In the genomic region with DNA sequence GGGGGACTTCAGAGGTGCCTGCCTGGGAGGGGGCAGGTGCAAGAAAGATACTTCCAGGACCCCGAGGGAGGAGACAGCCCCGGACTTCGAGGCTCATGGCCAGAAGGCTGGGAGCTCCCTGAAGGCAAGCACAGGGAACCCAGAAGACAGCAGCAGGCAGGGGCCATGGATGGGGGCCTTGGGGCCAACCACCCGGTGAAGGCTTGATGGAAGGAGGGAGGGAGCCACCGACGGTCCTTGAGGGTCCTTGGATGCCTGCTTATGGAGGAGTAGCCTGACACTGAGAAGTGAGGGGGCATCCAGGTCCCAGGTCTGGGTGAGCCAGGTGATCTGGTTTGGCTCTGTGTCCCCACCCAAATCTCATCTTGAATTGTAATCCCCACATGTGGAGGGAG, we compare ENCODE assay signal across 22 cellular contexts.
DNase-seq lines count a peak whose midpoint lies in the region; ATAC-seq and TF ChIP-seq lines count a peak whose summit lies in the region.
"Had no signal": no experiment of that assay in that cellular context is flagged by ENCODE, and none has a peak within 500 bp of the region (broad histone marks: within the 10 kb centered on the region; RNA-seq: fewer than 3 reads in every experiment).

No MANE protein-coding gene starts in this region.

- H3K4ac ChIP-seq in mesenchymal stem cell (ENCODE audit: low read depth in 1 of 2, low read length in 2 of 2), result no peak overlapping the region

- TF ChIP-seq CTCF in chondrocyte (IDR thresholded peaks at IDR 0.05), result no peak
- no peak for TF ChIP-seq CTCF in spleen (IDR thresholded peaks at IDR 0.05 in 8 of 11, conservative IDR thresholded peaks at IDR 0.05 in 3 of 11)

- intact Hi-C loops in spleen (cut with DNase I; ENCODE audit: low total_unique reads), result no loop called here

- H3K36me3 Mint-ChIP-seq in activated T-helper 17 cell treated with anti-CD3 and anti-CD28 coated beads, Interleukin-2, amount 50 U/mL, for 72 hours (ENCODE audit: low read depth), result no peaks in the 10 kb centered on the region
- no peaks in the 10 kb centered on the region for H3K36me3 Mint-ChIP-seq in chondrocyte (ENCODE audit: low read depth)
- H3K36me3 Mint-ChIP-seq: CD14-positive monocyte; CD4-positive, alpha-beta memory T cell; CD4-positive, CD25-positive, alpha-beta regulatory T cell; CD8-positive, alpha-beta memory T cell had no signal

- DNase-seq in chondrocyte (ENCODE audit: low spot score) (peak; percentile 79), mesenchymal stem cell (no peak), spleen (peak; percentile 64), DMS79 (lab: John Stamatoyannopoulos, UW) (no peak), NCI-H524 treated with DMSO at 0.1 percent for 48 hours (lab: John Stamatoyannopoulos, UW) (no peak)
- DNase-seq in effector memory CD4-positive, alpha-beta T cell, result no peak
- DNase-seq: 8988T; ACHN; BE2C; C1 segment of cervical spinal cord; CD4-positive, alpha-beta memory T cell; CD4-positive, CD25-positive, alpha-beta regulatory T cell; CD8-positive, alpha-beta memory T cell; COR-L47; DMS 273 treated with DMSO at 0.1 percent for 48 hours; DMS153; DMS53; DMS79 treated with DMSO at 0.1 percent for 48 hours; GF-D8 had no signal

- no peak for ATAC-seq in activated T-helper 17 cell treated with anti-CD3 and anti-CD28 coated beads, Interleukin-2, amount 50 U/mL, for 72 hours (replicated peaks)

- no peak overlapping the region for H3K4me2 ChIP-seq in mesenchymal stem cell (ENCODE audit: low read length, poor library complexity, severe bottlenecking)
- H3K4me2 ChIP-seq: BLaER1 had no signal

- H3K4me1 Mint-ChIP-seq in activated T-helper 17 cell treated with anti-CD3 and anti-CD28 coated beads, Interleukin-2, amount 50 U/mL, for 72 hours, result peaks cover 6% of the 10 kb centered on the region
- peaks cover 20% of the 10 kb centered on the region for H3K4me1 Mint-ChIP-seq in chondrocyte (ENCODE audit: low read depth)

- no peak overlapping the region for H3K4me3 ChIP-seq in mesenchymal stem cell (ENCODE audit: insufficient read depth in 1 of 2, low read depth in 1 of 2, low read length in 2 of 2)
- no peak overlapping the region for H3K4me3 ChIP-seq in spleen
- H3K4me3 ChIP-seq in effector memory CD4-positive, alpha-beta T cell (ENCODE audit: insufficient read depth, low read depth, low read length, poor library complexity, severe bottlenecking), result no peak overlapping the region
- H3K4me3 ChIP-seq: BLaER1 had no signal

- peak overlapping the region in 1 of 2 experiments; percentile 10 for H2BK12ac ChIP-seq in mesenchymal stem cell (ENCODE audit: low read length in 2 of 2)

- H2AFZ ChIP-seq in mesenchymal stem cell (ENCODE audit: low read depth, low read length), result no peak overlapping the region

- no peaks in the 10 kb centered on the region for H3K27me3 Mint-ChIP-seq in activated T-helper 17 cell treated with anti-CD3 and anti-CD28 coated beads, Interleukin-2, amount 50 U/mL, for 72 hours
- no peaks in the 10 kb centered on the region for H3K27me3 Mint-ChIP-seq in chondrocyte (ENCODE audit: low read depth)
- H3K27me3 Mint-ChIP-seq: CD4-positive, alpha-beta memory T cell; CD4-positive, CD25-positive, alpha-beta regulatory T cell had no signal

- H3K4me1 ChIP-seq in mesenchymal stem cell (ENCODE audit: control insufficient read depth, insufficient read depth, low read depth, low read length) (peaks cover 21% of the 10 kb centered on the region), spleen (peaks cover 13 to 21% (median 18%) of the 10 kb centered on the region in 6 donors)
- H3K4me1 ChIP-seq in effector memory CD4-positive, alpha-beta T cell (ENCODE audit: control insufficient read depth, insufficient read depth, low read length, poor library complexity, severe bottlenecking), result peaks cover 4% of the 10 kb centered on the region

- no peak overlapping the region for H2BK5ac ChIP-seq in mesenchymal stem cell (ENCODE audit: low read depth, low read length, poor library complexity, severe bottlenecking)

- H2AK5ac ChIP-seq in mesenchymal stem cell (ENCODE audit: low read length, severe bottlenecking), result no peak overlapping the region

- no peaks in the 10 kb centered on the region for H3K79me1 ChIP-seq in mesenchymal stem cell (replicated peaks; ENCODE audit: low read length, poor library complexity, severe bottlenecking)

- H3K18ac ChIP-seq in mesenchymal stem cell (ENCODE audit: low read depth in 1 of 2, low read length in 2 of 2), result no peak overlapping the region

- no peak overlapping the region for H3K9ac ChIP-seq in mesenchymal stem cell (ENCODE audit: low read length)
- H3K9ac ChIP-seq: BLaER1 had no signal

- H3K9me3 ChIP-seq in mesenchymal stem cell (ENCODE audit: control insufficient read depth, low read length), result peaks cover 13% of the 10 kb centered on the region
- peaks cover 0 to 9% (median 4%) of the 10 kb centered on the region in 8 donors for H3K9me3 ChIP-seq in spleen
- H3K9me3 ChIP-seq in effector memory CD4-positive, alpha-beta T cell (ENCODE audit: control insufficient read depth, low read length), result no peaks in the 10 kb centered on the region

- peak overlapping the region; percentile 43 for H2BK120ac ChIP-seq in mesenchymal stem cell (ENCODE audit: low read depth, low read length)

- H3K36me3 ChIP-seq in mesenchymal stem cell (ENCODE audit: control insufficient read depth in 1 of 2, insufficient read depth in 2 of 2, low read depth in 1 of 2, low read length in 2 of 2) (peaks cover 0 to 13% of the 10 kb centered on the region in 2 experiments), spleen (no peaks in the 10 kb centered on the region)
- no peaks in the 10 kb centered on the region for H3K36me3 ChIP-seq in effector memory CD4-positive, alpha-beta T cell (ENCODE audit: control insufficient read depth, insufficient read depth, low read length)
- H3K36me3 ChIP-seq: BE2C, BLaER1 had no signal

- no peak overlapping the region for H3K14ac ChIP-seq in mesenchymal stem cell (ENCODE audit: low read length in 2 of 2)

- TF ChIP-seq POLR2A in spleen (IDR thresholded peaks at IDR 0.05), result no peak

- H3K4me3 Mint-ChIP-seq in activated T-helper 17 cell treated with anti-CD3 and anti-CD28 coated beads, Interleukin-2, amount 50 U/mL, for 72 hours, result no peak overlapping the region
- no peak overlapping the region for H3K4me3 Mint-ChIP-seq in chondrocyte (ENCODE audit: unreplicated experiment)
- H3K4me3 Mint-ChIP-seq: CD14-positive monocyte; CD4-positive, alpha-beta memory T cell; CD4-positive, CD25-positive, alpha-beta regulatory T cell; CD8-positive, alpha-beta memory T cell had no signal

- H3K23ac ChIP-seq in mesenchymal stem cell (ENCODE audit: low read length in 2 of 2), result no peak overlapping the region

- WGBS in mesenchymal stem cell, result 98% methylated on average over 6 of the region's 6 CpGs
- WGBS in spleen, 5 donors, result 88 to 98% (median 93%) methylated on average over 6 of the region's 6 CpGs

- no peak overlapping the region for H4K8ac ChIP-seq in mesenchymal stem cell (ENCODE audit: low read length)

- no peaks in the 10 kb centered on the region for H3K27me3 ChIP-seq in mesenchymal stem cell (ENCODE audit: control insufficient read depth in 1 of 2, insufficient read depth in 1 of 2, low read length in 2 of 2)
- H3K27me3 ChIP-seq in spleen (replicated peaks in 1 of 7), result no peaks in the 10 kb centered on the region
- H3K27me3 ChIP-seq in effector memory CD4-positive, alpha-beta T cell (replicated peaks; ENCODE audit: control insufficient read depth, insufficient read depth, low read length, poor library complexity, severe bottlenecking), result no peaks in the 10 kb centered on the region
- H3K27me3 ChIP-seq: BE2C, BLaER1 had no signal

- no peak overlapping the region for H3K27ac ChIP-seq in mesenchymal stem cell (ENCODE audit: low read length, poor library complexity, severe bottlenecking)
- no peak overlapping the region for H3K27ac ChIP-seq in spleen
- H3K27ac ChIP-seq in effector memory CD4-positive, alpha-beta T cell (ENCODE audit: insufficient read depth, low read length, poor library complexity, severe bottlenecking), result no peak overlapping the region
- H3K27ac ChIP-seq: BLaER1 had no signal

- no peak overlapping the region for H2BK15ac ChIP-seq in mesenchymal stem cell (ENCODE audit: low read depth, poor library complexity, severe bottlenecking)

- no peaks in the 10 kb centered on the region for H3K9me3 Mint-ChIP-seq in activated T-helper 17 cell treated with anti-CD3 and anti-CD28 coated beads, Interleukin-2, amount 50 U/mL, for 72 hours
- peaks cover 3% of the 10 kb centered on the region for H3K9me3 Mint-ChIP-seq in chondrocyte (ENCODE audit: low read depth)
- H3K9me3 Mint-ChIP-seq: CD4-positive, alpha-beta memory T cell; CD8-positive, alpha-beta memory T cell had no signal

- H4K91ac ChIP-seq in mesenchymal stem cell (ENCODE audit: low read length), result no peak overlapping the region

- H3K27ac Mint-ChIP-seq in activated T-helper 17 cell treated with anti-CD3 and anti-CD28 coated beads, Interleukin-2, amount 50 U/mL, for 72 hours, result peak overlapping the region; percentile 5
- no peak overlapping the region for H3K27ac Mint-ChIP-seq in chondrocyte (ENCODE audit: unreplicated experiment)
- H3K27ac Mint-ChIP-seq: CD4-positive, alpha-beta memory T cell; CD8-positive, alpha-beta memory T cell had no signal

Comparison
In these comparisons a context has a peak if more than half of its experiments do, and no peak if none do; other contexts are left out.
1. DNase-seq: peak in chondrocyte (single experiment) and spleen (single experiment); none in mesenchymal stem cell (single experiment), effector memory CD4-positive, alpha-beta T cell (0 of 3), DMS79 (single experiment) and NCI-H524 treated with DMSO at 0.1 percent for 48 hours (single experiment).